Comparison of ENCODE assay signal across 22 cellular contexts in the genomic region with DNA sequence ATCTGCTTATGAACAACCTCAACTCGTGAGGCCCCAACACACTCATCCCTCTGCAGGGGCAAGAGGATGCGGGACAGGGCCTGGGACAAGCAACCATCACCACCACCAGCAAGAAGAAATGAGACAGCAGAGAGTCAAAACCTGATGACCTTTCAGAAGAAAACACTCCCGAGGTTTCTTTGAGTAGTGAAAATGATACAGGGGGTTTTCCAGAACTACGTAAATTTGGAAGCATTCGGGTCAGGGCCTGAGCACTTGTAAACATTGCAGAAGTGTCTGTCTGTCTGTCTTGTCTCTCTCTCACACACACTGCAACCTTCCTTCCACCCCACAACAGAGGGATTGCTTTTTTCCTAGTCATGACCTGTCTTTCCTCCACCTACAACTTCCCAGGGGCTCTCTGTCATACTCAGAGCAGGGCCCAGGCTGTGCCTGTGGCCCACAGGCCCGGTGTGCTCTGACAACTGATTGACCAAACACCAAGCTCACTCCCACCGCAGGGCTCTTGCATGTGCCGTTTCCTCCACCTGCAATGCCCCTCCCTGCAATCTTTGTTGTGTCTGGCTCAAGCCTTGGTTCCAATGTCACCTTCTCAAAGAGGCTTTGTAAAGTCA.
DNase-seq lines count a peak whose midpoint lies in the region; ATAC-seq and TF ChIP-seq lines count a peak whose summit lies in the region.
"Had no signal": no experiment of that assay in that cellular context is flagged by ENCODE, and none has a peak within 500 bp of the region (broad histone marks: within the 10 kb centered on the region; RNA-seq: fewer than 3 reads in every experiment).

No MANE protein-coding gene starts in this region.

- peak; percentile 40 for DNase-seq in activated CD4-positive, alpha-beta memory T cell treated with anti-CD3 and anti-CD28 coated beads for 36 hours
- DNase-seq in activated CD4-positive, alpha-beta memory T cell treated with anti-CD3 and anti-CD28 coated beads, Interleukin-2, amount 10 ng/mL, durations not matched to agents 7 days and 5 days = no peak
- DNase-seq in GM20000 (ENCODE audit: low spot score) (peak; percentile 40), NCI-H510A treated with DMSO at 0.1 percent for 48 hours (lab: John Stamatoyannopoulos, UW) (no peak), NCI-H1930 (lab: John Stamatoyannopoulos, UW) (no peak), glomerular visceral epithelial cell (ENCODE audit: extremely low spot score) (no peak)
- DNase-seq: activated naive CD8-positive, alpha-beta T cell treated with anti-CD3 and anti-CD28 coated beads, Interleukin-2, amount 10 ng/mL, durations not matched to agents 7 days and 5 days; activated T-cell treated with anti-CD3 and anti-CD28 coated beads for 4 hours; brain microvascular endothelial cell; DMS 273 treated with DMSO at 0.1 percent for 48 hours; foreskin keratinocyte; GF-D8; NCI-H2029 treated with DMSO at 0.1 percent for 48 hours; NCI-H524; stimulated activated naive CD4-positive, alpha-beta T cell treated with Interleukin-2 at 50 U/mL for 16 hours; upper lobe of right lung had no signal

- peak overlapping the region; percentile 51 for H3K4me2 ChIP-seq in KMS-11
- H3K4me2 ChIP-seq: A549, smooth muscle cell had no signal

- H3K79me2 ChIP-seq in KMS-11 (ENCODE audit: insufficient read depth, low read depth) = no peaks in the 10 kb centered on the region

- TF ChIP-seq CTCF in GM20000 (IDR thresholded peaks at IDR 0.05; ENCODE audit: extremely low read depth, missing control alignments) = no peak
- TF ChIP-seq CTCF in KMS-11 (conservative IDR thresholded peaks at IDR 0.05; ENCODE audit: low read depth, low read length) = no peak

- H2AFZ ChIP-seq in KMS-11 (ENCODE audit: low read depth) = peak overlapping the region; percentile 48

- CTCF ChIA-PET in activated CD4-positive, alpha-beta memory T cell treated with anti-CD3 and anti-CD28 coated beads for 36 hours (lab: Charles Lee) = no interaction called here
- CTCF ChIA-PET in activated CD4-positive, alpha-beta memory T cell treated with anti-CD3 and anti-CD28 coated beads, Interleukin-2, amount 10 ng/mL, durations not matched to agents 7 days and 5 days (lab: Charles Lee) = no interaction called here

- H3K27ac ChIP-seq in KMS-11 = peak overlapping the region; percentile 76
- H3K27ac ChIP-seq: A549, brain microvascular endothelial cell, C4-2B, foreskin keratinocyte, upper lobe of right lung had no signal

- ATAC-seq in stimulated activated memory B cell treated with anti-CD40 and anti-IgM and Interleukin-4, amounts not matched to agents 10 μg/mL and 1 μg/mL and 100 μg/mL, for 72 hours = peak; percentile 52
- ATAC-seq: A549, foreskin keratinocyte, upper lobe of right lung had no signal

- H3K9me3 Mint-ChIP-seq in activated CD4-positive, alpha-beta memory T cell treated with anti-CD3 and anti-CD28 coated beads for 36 hours = no peaks in the 10 kb centered on the region
- no peaks in the 10 kb centered on the region for H3K9me3 Mint-ChIP-seq in activated CD4-positive, alpha-beta memory T cell treated with anti-CD3 and anti-CD28 coated beads, Interleukin-2, amount 10 ng/mL, durations not matched to agents 7 days and 5 days
- no peaks in the 10 kb centered on the region for H3K9me3 Mint-ChIP-seq in stimulated activated memory B cell treated with anti-CD40 and anti-IgM and Interleukin-4, amounts not matched to agents 10 μg/mL and 1 μg/mL and 100 μg/mL, for 72 hours
- H3K9me3 Mint-ChIP-seq: activated naive CD8-positive, alpha-beta T cell treated with anti-CD3 and anti-CD28 coated beads, Interleukin-2, amount 10 ng/mL, durations not matched to agents 7 days and 5 days; nephron had no signal

- H3K4me1 ChIP-seq in KMS-11 (ENCODE audit: low read depth, poor library complexity, severe bottlenecking) = peaks cover 37% of the 10 kb centered on the region
- H3K4me1 ChIP-seq: A549, upper lobe of right lung had no signal

- H3K27me3 Mint-ChIP-seq in activated CD4-positive, alpha-beta memory T cell treated with anti-CD3 and anti-CD28 coated beads for 36 hours = peaks cover 13% of the 10 kb centered on the region
- peaks cover 2% of the 10 kb centered on the region for H3K27me3 Mint-ChIP-seq in activated CD4-positive, alpha-beta memory T cell treated with anti-CD3 and anti-CD28 coated beads, Interleukin-2, amount 10 ng/mL, durations not matched to agents 7 days and 5 days
- H3K27me3 Mint-ChIP-seq in stimulated activated memory B cell treated with anti-CD40 and anti-IgM and Interleukin-4, amounts not matched to agents 10 μg/mL and 1 μg/mL and 100 μg/mL, for 72 hours = peaks cover 17% of the 10 kb centered on the region

- H3K27me3 ChIP-seq in KMS-11 (ENCODE audit: insufficient read depth, low read depth) = no peaks in the 10 kb centered on the region
- H3K27me3 ChIP-seq: brain microvascular endothelial cell, upper lobe of right lung had no signal

- H3K36me3 ChIP-seq in KMS-11 (ENCODE audit: insufficient read depth) = no peaks in the 10 kb centered on the region
- H3K36me3 ChIP-seq: brain microvascular endothelial cell, upper lobe of right lung had no signal

- H3K4me1 Mint-ChIP-seq in activated CD4-positive, alpha-beta memory T cell treated with anti-CD3 and anti-CD28 coated beads for 36 hours (ENCODE audit: low read depth) = peaks cover 4% of the 10 kb centered on the region
- H3K4me1 Mint-ChIP-seq in activated CD4-positive, alpha-beta memory T cell treated with anti-CD3 and anti-CD28 coated beads, Interleukin-2, amount 10 ng/mL, durations not matched to agents 7 days and 5 days = peaks cover 7% of the 10 kb centered on the region
- peaks cover 4% of the 10 kb centered on the region for H3K4me1 Mint-ChIP-seq in stimulated activated memory B cell treated with anti-CD40 and anti-IgM and Interleukin-4, amounts not matched to agents 10 μg/mL and 1 μg/mL and 100 μg/mL, for 72 hours
- H3K4me1 Mint-ChIP-seq: activated naive CD8-positive, alpha-beta T cell treated with anti-CD3 and anti-CD28 coated beads, Interleukin-2, amount 10 ng/mL, durations not matched to agents 7 days and 5 days had no signal

- POLR2A ChIA-PET in activated CD4-positive, alpha-beta memory T cell treated with anti-CD3 and anti-CD28 coated beads for 36 hours (lab: Charles Lee) = no interaction called here
- POLR2A ChIA-PET in activated CD4-positive, alpha-beta memory T cell treated with anti-CD3 and anti-CD28 coated beads, Interleukin-2, amount 10 ng/mL, durations not matched to agents 7 days and 5 days (lab: Charles Lee) = no interaction called here

- no peak overlapping the region for H3K4me3 Mint-ChIP-seq in activated CD4-positive, alpha-beta memory T cell treated with anti-CD3 and anti-CD28 coated beads for 36 hours
- no peak overlapping the region for H3K4me3 Mint-ChIP-seq in activated CD4-positive, alpha-beta memory T cell treated with anti-CD3 and anti-CD28 coated beads, Interleukin-2, amount 10 ng/mL, durations not matched to agents 7 days and 5 days
- H3K4me3 Mint-ChIP-seq in stimulated activated memory B cell treated with anti-CD40 and anti-IgM and Interleukin-4, amounts not matched to agents 10 μg/mL and 1 μg/mL and 100 μg/mL, for 72 hours = no peak overlapping the region
- H3K4me3 Mint-ChIP-seq: activated naive CD8-positive, alpha-beta T cell treated with anti-CD3 and anti-CD28 coated beads, Interleukin-2, amount 10 ng/mL, durations not matched to agents 7 days and 5 days; nephron had no signal

- H4K20me1 ChIP-seq in KMS-11 (ENCODE audit: insufficient read depth) = no peaks in the 10 kb centered on the region

- intact Hi-C loops in activated CD4-positive, alpha-beta memory T cell treated with anti-CD3 and anti-CD28 coated beads for 36 hours (cut with micrococcal nuclease) = no loop called here

- no peak overlapping the region for H3K4me3 ChIP-seq in KMS-11 (IDR thresholded peaks at IDR 0.05; ENCODE audit: insufficient read depth, low read depth, low read length)
- H3K4me3 ChIP-seq: A549, smooth muscle cell, upper lobe of right lung had no signal

- H3K9ac ChIP-seq in KMS-11 = peak overlapping the region; percentile 47

- no peaks in the 10 kb centered on the region for H3K36me3 Mint-ChIP-seq in activated CD4-positive, alpha-beta memory T cell treated with anti-CD3 and anti-CD28 coated beads for 36 hours
- no peaks in the 10 kb centered on the region for H3K36me3 Mint-ChIP-seq in activated CD4-positive, alpha-beta memory T cell treated with anti-CD3 and anti-CD28 coated beads, Interleukin-2, amount 10 ng/mL, durations not matched to agents 7 days and 5 days (ENCODE audit: low read depth)
- no peaks in the 10 kb centered on the region for H3K36me3 Mint-ChIP-seq in stimulated activated memory B cell treated with anti-CD40 and anti-IgM and Interleukin-4, amounts not matched to agents 10 μg/mL and 1 μg/mL and 100 μg/mL, for 72 hours
- H3K36me3 Mint-ChIP-seq: activated naive CD8-positive, alpha-beta T cell treated with anti-CD3 and anti-CD28 coated beads, Interleukin-2, amount 10 ng/mL, durations not matched to agents 7 days and 5 days had no signal

- no peak overlapping the region for H3K27ac Mint-ChIP-seq in activated CD4-positive, alpha-beta memory T cell treated with anti-CD3 and anti-CD28 coated beads for 36 hours
- no peak overlapping the region for H3K27ac Mint-ChIP-seq in activated CD4-positive, alpha-beta memory T cell treated with anti-CD3 and anti-CD28 coated beads, Interleukin-2, amount 10 ng/mL, durations not matched to agents 7 days and 5 days
- no peak overlapping the region for H3K27ac Mint-ChIP-seq in stimulated activated memory B cell treated with anti-CD40 and anti-IgM and Interleukin-4, amounts not matched to agents 10 μg/mL and 1 μg/mL and 100 μg/mL, for 72 hours
- H3K27ac Mint-ChIP-seq: activated naive CD8-positive, alpha-beta T cell treated with anti-CD3 and anti-CD28 coated beads, Interleukin-2, amount 10 ng/mL, durations not matched to agents 7 days and 5 days; nephron had no signal

Comparison
In these comparisons a context has a peak if more than half of its experiments do, and no peak if none do; other contexts are left out.
1. DNase-seq: peak in activated CD4-positive, alpha-beta memory T cell treated with anti-CD3 and anti-CD28 coated beads for 36 hours (single experiment) and GM20000 (single experiment); none in activated CD4-positive, alpha-beta memory T cell treated with anti-CD3 and anti-CD28 coated beads, Interleukin-2, amount 10 ng/mL, durations not matched to agents 7 days and 5 days (single experiment), NCI-H510A treated with DMSO at 0.1 percent for 48 hours (single experiment), NCI-H1930 (0 of 2) and glomerular visceral epithelial cell (single experiment).